ENCODE assay signal across 7 cellular contexts in genomic region chr2:129807642-129808338, GRCh38.
DNase-seq lines count a peak whose midpoint lies in the region; TF ChIP-seq lines count a peak whose summit lies in the region.
"Not testable (repeated sequence)": the region's sequence is repeated elsewhere in the genome, so short reads cannot be mapped to it uniquely, and the experiment has no call there.

No MANE protein-coding gene starts in this region.

- H3K4me3 Mint-ChIP-seq in endodermal cell, mesothelial cell of epicardium, neural progenitor cell: not testable (repeated sequence)

- peak; percentile 67 to 83 for DNase-seq in NCI-H524 (lab: John Stamatoyannopoulos, UW)
- DNase-seq in NCI-H748 (lab: John Stamatoyannopoulos, UW; ENCODE audit: unreplicated experiment) = peak; percentile 43
- peak; percentile 49 for DNase-seq in NCI-H82 treated with DMSO at 0.1 percent for 48 hours (lab: John Stamatoyannopoulos, UW; ENCODE audit: unreplicated experiment)
- DNase-seq in endodermal cell = peak; percentile 44
- DNase-seq in kidney tubule cell (ENCODE audit: low spot score) = peak; percentile 20
- DNase-seq in mesothelial cell of epicardium (ENCODE audit: low spot score in 2 of 2, unreplicated experiment in 2 of 2) = not testable (repeated sequence)
- DNase-seq in neural progenitor cell (ENCODE audit: low spot score) = peak; percentile 9

- H3K4me1 Mint-ChIP-seq in endodermal cell (peaks cover 23% of the 10 kb centered on the region), mesothelial cell of epicardium (peaks cover 79% of the 10 kb centered on the region), neural progenitor cell (peaks cover 10% of the 10 kb centered on the region)

- H3K27ac Mint-ChIP-seq in endodermal cell, neural progenitor cell: not testable (repeated sequence)
- H3K27ac Mint-ChIP-seq in mesothelial cell of epicardium = peak overlapping the region; percentile 90

- H3K9ac ChIP-seq in endodermal cell (ENCODE audit: extremely low read depth, low read length, poor library complexity, severe bottlenecking); neural progenitor cell: not testable (repeated sequence)

- TF ChIP-seq CTCF in endodermal cell (conservative IDR thresholded peaks at IDR 0.05); mesothelial cell of epicardium (IDR thresholded peaks at IDR 0.05; ENCODE audit: unreplicated experiment); neural progenitor cell (IDR thresholded peaks at IDR 0.05): not testable (repeated sequence)

- H3K27me3 ChIP-seq in endodermal cell (ENCODE audit: control insufficient read depth, insufficient read depth, low read length, poor library complexity, severe bottlenecking); neural progenitor cell: not testable (repeated sequence)

- not testable (repeated sequence) for H3K4me1 ChIP-seq in endodermal cell (ENCODE audit: control insufficient read depth, insufficient read depth, low read length)
- H3K4me1 ChIP-seq in neural progenitor cell = peaks cover 16% of the 10 kb centered on the region

- not testable (repeated sequence) for H3K27ac ChIP-seq in endodermal cell (ENCODE audit: low read depth, low read length); neural progenitor cell

- H3K4me3 ChIP-seq in endodermal cell (ENCODE audit: low read length); neural progenitor cell: not testable (repeated sequence)

- H3K27me3 Mint-ChIP-seq in endodermal cell (ENCODE audit: insufficient read depth); mesothelial cell of epicardium (ENCODE audit: low read depth); neural progenitor cell (ENCODE audit: insufficient read depth, low read depth): not testable (repeated sequence)

- WGBS in endodermal cell (ENCODE audit: insufficient coverage in 1 of 2, insufficient read length in 1 of 2), 2 experiments = 89 to 96% methylated on average over 5 to 20 of the region's 22 CpGs

- not testable (repeated sequence) for H3K9me3 Mint-ChIP-seq in endodermal cell, mesothelial cell of epicardium, neural progenitor cell

- H3K4me2 ChIP-seq in neural progenitor cell = not testable (repeated sequence)

- H4K20me1 ChIP-seq in neural progenitor cell (ENCODE audit: low read depth) = not testable (repeated sequence)

- H3K36me3 Mint-ChIP-seq in endodermal cell (ENCODE audit: low read depth); mesothelial cell of epicardium; neural progenitor cell: not testable (repeated sequence)

- H3K36me3 ChIP-seq in endodermal cell (ENCODE audit: control insufficient read depth, insufficient read depth, low read length); neural progenitor cell: not testable (repeated sequence)

- not testable (repeated sequence) for H3K9me3 ChIP-seq in endodermal cell (ENCODE audit: control insufficient read depth, low read length); neural progenitor cell (ENCODE audit: low read depth)

- not testable (repeated sequence) for H2AFZ ChIP-seq in neural progenitor cell (replicated peaks)

- H3F3A ChIP-seq in neural progenitor cell (ENCODE audit: low read depth) = not testable (repeated sequence)

- H3K79me2 ChIP-seq in neural progenitor cell (ENCODE audit: low read depth) = not testable (repeated sequence)
